In genomic region chr12:31590730-31591307, GRCh38 we compare ENCODE assay signal across 8 cellular contexts. TPM values are rescaled to one million over a fixed set of nuclear protein-coding genes. Genes with fewer than 3 reads are reported as not detected.
DNase-seq lines count a peak whose midpoint lies in the region; ATAC-seq and TF ChIP-seq lines count a peak whose summit lies in the region.

TSS of gene DENND5B (minus strand) at chr12:31591136. CDS start at chr12:31590832, 304 bp downstream.

- peaks cover 0 to 4% of the 10 kb centered on the region in 2 donors for H3K36me3 Mint-ChIP-seq in CD14-positive monocyte
- no peaks in the 10 kb centered on the region for H3K36me3 Mint-ChIP-seq in activated naive CD4-positive, alpha-beta T cell treated with anti-CD3 and anti-CD28 coated beads, Interleukin-2, amount 50 U/mL, for 24 hours

- H3K9me2 ChIP-seq in neural cell (ENCODE audit: insufficient read depth, low read length), result no peaks in the 10 kb centered on the region

- H3K27ac ChIP-seq in neural cell (ENCODE audit: low read length) (peak within 1 kb of the TSS; percentile 95), aorta (ENCODE audit: low read depth in 1 of 2, low read length in 2 of 2) (peak within 1 kb of the TSS; percentile 71 to 95)

- peaks cover 43% of the 10 kb centered on the region for H3K79me2 ChIP-seq in neural cell (replicated peaks; ENCODE audit: insufficient read depth, low read length)

- H3K4me3 Mint-ChIP-seq in CD14-positive monocyte, result peak within 1 kb of the TSS; percentile 96 to 99
- H3K4me3 Mint-ChIP-seq in activated naive CD4-positive, alpha-beta T cell treated with anti-CD3 and anti-CD28 coated beads, Interleukin-2, amount 50 U/mL, for 24 hours, result peak within 1 kb of the TSS; percentile 86

- H3K4me1 ChIP-seq in aorta (ENCODE audit: control insufficient read depth in 1 of 2, insufficient read depth in 2 of 2, low read length in 2 of 2), result no peaks in the 10 kb centered on the region

- TF ChIP-seq CTCF in CD14-positive monocyte (IDR thresholded peaks at IDR 0.05) (no peak), neural cell (IDR thresholded peaks at IDR 0.05; ENCODE audit: poor library complexity, severe bottlenecking) (no peak)

- H3K27ac Mint-ChIP-seq in CD14-positive monocyte, result peak within 1 kb of the TSS in 3 of 7 donors; percentile 42 to 81 (median 45)
- no peak within 1 kb of the TSS for H3K27ac Mint-ChIP-seq in activated naive CD4-positive, alpha-beta T cell treated with anti-CD3 and anti-CD28 coated beads, Interleukin-2, amount 50 U/mL, for 24 hours

- peak within 1 kb of the TSS; percentile 91 for H2AFZ ChIP-seq in neural cell (ENCODE audit: low read depth, low read length)

- peaks cover 19 to 41% (median 27%) of the 10 kb centered on the region in 3 donors for H3K27me3 Mint-ChIP-seq in CD14-positive monocyte (ENCODE audit: low read depth in 3 of 3)
- H3K27me3 Mint-ChIP-seq in activated naive CD4-positive, alpha-beta T cell treated with anti-CD3 and anti-CD28 coated beads, Interleukin-2, amount 50 U/mL, for 24 hours, result peaks cover 42% of the 10 kb centered on the region

- TF ChIP-seq RAD21 in neural cell (conservative IDR thresholded peaks at IDR 0.05), result no peak

- H3K9me3 Mint-ChIP-seq in CD14-positive monocyte, result peaks cover 0 to 9% (median 0%) of the 10 kb centered on the region in 7 donors
- H3K9me3 Mint-ChIP-seq in activated naive CD4-positive, alpha-beta T cell treated with anti-CD3 and anti-CD28 coated beads, Interleukin-2, amount 50 U/mL, for 24 hours, result no peaks in the 10 kb centered on the region

- H3K4me3 ChIP-seq in neural cell (ENCODE audit: low read length) (peak within 1 kb of the TSS; percentile 98), aorta (ENCODE audit: low read length in 2 of 2) (peak within 1 kb of the TSS; percentile 98 to 99)

- peak; percentile 5 for TF ChIP-seq EP300 in neural cell (conservative IDR thresholded peaks at IDR 0.05; ENCODE audit: poor library complexity, severe bottlenecking)

- H3K9me3 ChIP-seq in neural cell (ENCODE audit: low read length) (no peaks in the 10 kb centered on the region), aorta (ENCODE audit: control insufficient read depth, low read length) (no peaks in the 10 kb centered on the region)

- no peak for DNase-seq in CD14-positive monocyte (ENCODE audit: low spot score)
- peak; percentile 15 to 77 for DNase-seq in NCI-H446 (lab: John Stamatoyannopoulos, UW)
- peak; percentile 78 for DNase-seq in germinal center (ENCODE audit: low spot score)
- peak; percentile 83 to 92 for DNase-seq in aorta

- peaks cover 15% of the 10 kb centered on the region for H3K4me1 Mint-ChIP-seq in CD14-positive monocyte
- H3K4me1 Mint-ChIP-seq in activated naive CD4-positive, alpha-beta T cell treated with anti-CD3 and anti-CD28 coated beads, Interleukin-2, amount 50 U/mL, for 24 hours, result peaks cover 18% of the 10 kb centered on the region

- peak within 1 kb of the TSS; percentile 30 for H3K4me2 ChIP-seq in neural cell (ENCODE audit: low read length)

- H3F3A ChIP-seq in neural cell (ENCODE audit: insufficient read depth, low read length, poor library complexity, severe bottlenecking), result no peaks in the 10 kb centered on the region

- no peaks in the 10 kb centered on the region for H4K20me1 ChIP-seq in neural cell (ENCODE audit: insufficient read depth)

- intact Hi-C loops in CD14-positive monocyte (cut with micrococcal nuclease), result no loop called here
- intact Hi-C loops in aorta (cut with DNase I), result loop anchor here in 1 of 2 donors (5.0 kb wide), 1 partner anchor 46 kb away; no protein-coding TSS in a partner anchor

- H3K9ac ChIP-seq in neural cell (ENCODE audit: low read length), result peak within 1 kb of the TSS; percentile 92

- H3K27me3 ChIP-seq in neural cell (ENCODE audit: insufficient read depth, low read depth, low read length) (no peaks in the 10 kb centered on the region), aorta (ENCODE audit: control insufficient read depth in 1 of 2, insufficient read depth in 2 of 2, low read length in 1 of 2) (no peaks in the 10 kb centered on the region)

- 1 to 2% methylated on average over 9 to 99 of the region's 99 CpGs for WGBS in aorta, 2 donors

- ATAC-seq in GM19025 (IDR thresholded peaks at IDR 0.05; ENCODE audit: low read depth, unreplicated experiment), result peak; percentile 54
- peak; percentile 45 for ATAC-seq in HG03097 (IDR thresholded peaks at IDR 0.05; ENCODE audit: low FRiP score, unreplicated experiment)
- ATAC-seq in aorta (ENCODE audit: low FRiP score), result peak; percentile 89

- no peaks in the 10 kb centered on the region for H3K36me3 ChIP-seq in neural cell (ENCODE audit: insufficient read depth, low read length)
- no peaks in the 10 kb centered on the region for H3K36me3 ChIP-seq in aorta (ENCODE audit: control insufficient read depth in 1 of 2, insufficient read depth in 2 of 2, low read length in 1 of 2)

TF ChIP-seq in neural cell, 6 proteins besides CTCF, POLR2A, EP300 and RAD21:
- TF ChIP-seq SMC3 (conservative IDR thresholded peaks at IDR 0.05; ENCODE audit: poor library complexity), result no peak
- no peak for TF ChIP-seq TAF1 (IDR thresholded peaks at IDR 0.05; ENCODE audit: low read depth)
- TF ChIP-seq REST (IDR thresholded peaks at IDR 0.05; ENCODE audit: borderline replicate concordance), result no peak
- TF ChIP-seq EZH2 (IDR thresholded peaks at IDR 0.05; ENCODE audit: borderline replicate concordance, insufficient read depth, low read length, poor library complexity, severe bottlenecking), result no peak
- no peak for TF ChIP-seq MXI1 (conservative IDR thresholded peaks at IDR 0.05; ENCODE audit: poor library complexity, severe bottlenecking)
- peak; percentile 76 for TF ChIP-seq POLR2AphosphoS5 (IDR thresholded peaks at IDR 0.05)
TF ChIP-seq in neural cell: peak in this region for 1.

RNA-seq across cellular contexts. Expression of gene DENND5B, which starts in this region (rescaled TPM):
- polyA plus RNA-seq in CD14-positive monocyte, result under 1 TPM; 0.23 to 0.36 TPM
- 23.8 and 27.4 TPM in 2 replicates for polyA plus RNA-seq in neural cell
- 121 and 131 TPM in 2 replicates for polyA minus RNA-seq in neural cell
- 10 to 100 TPM; 19.7 to 22.5 TPM for total RNA-seq in aorta
- polyA plus RNA-seq in aorta, result 1 to 10 TPM; 3.1 to 5.6 TPM
